Comparison of ENCODE assay signal across 9 cellular contexts in the genomic region with DNA sequence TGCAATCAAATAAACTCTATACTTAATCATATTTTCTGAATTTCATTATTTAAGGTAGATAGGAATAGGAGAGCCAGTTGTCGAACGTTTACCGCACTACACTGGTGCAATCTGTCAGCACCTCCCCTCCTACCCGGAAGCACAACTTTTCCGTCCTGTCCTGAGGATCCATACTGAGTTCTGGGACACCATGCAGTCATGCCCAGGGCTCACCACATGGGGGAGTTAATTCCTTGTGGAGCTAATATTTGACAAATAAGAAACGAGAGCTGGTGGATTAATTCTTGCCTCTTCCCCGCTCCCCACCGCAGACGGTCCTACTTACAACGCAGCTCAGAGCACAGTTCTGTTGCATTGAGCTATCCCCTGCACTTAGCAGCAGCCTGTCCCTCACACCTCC.
DNase-seq lines count a peak whose midpoint lies in the region; ATAC-seq and TF ChIP-seq lines count a peak whose summit lies in the region.
"Had no signal": no experiment of that assay in that cellular context is flagged by ENCODE, and none has a peak within 500 bp of the region (broad histone marks: within the 10 kb centered on the region; RNA-seq: fewer than 3 reads in every experiment).

No MANE protein-coding gene starts in this region.

- H3K36me3 ChIP-seq in PC-3 (ENCODE audit: low read depth, low read length) (no peaks in the 10 kb centered on the region), upper lobe of right lung (no peaks in the 10 kb centered on the region)

- peaks cover 7% of the 10 kb centered on the region for H3K4me1 Mint-ChIP-seq in glutamatergic neuron (ENCODE audit: low read depth, unreplicated experiment)

- H3K36me3 Mint-ChIP-seq in glutamatergic neuron (ENCODE audit: unreplicated experiment), result no peaks in the 10 kb centered on the region
- H3K36me3 Mint-ChIP-seq: stimulated activated effector memory CD8-positive, alpha-beta T cell treated with anti-CD3 and anti-CD28 coated beads, Interleukin-12 subunit alpha, Interleukin-12 subunit beta, amount 100 ng/mL, for 72 hours had no signal

- TF ChIP-seq CTCF in PC-3 (conservative IDR thresholded peaks at IDR 0.05; ENCODE audit: low read depth, low read length) (peak; percentile 48), glutamatergic neuron (IDR thresholded peaks at IDR 0.05; ENCODE audit: partially characterized antibody, unreplicated experiment) (peak; percentile 71), upper lobe of right lung (IDR thresholded peaks at IDR 0.05) (peak; percentile 47)

- H2AFZ ChIP-seq in PC-3 (ENCODE audit: low read length), result no peak overlapping the region

- no peak overlapping the region for H3K27ac ChIP-seq in PC-3 (ENCODE audit: low read length)
- H3K27ac ChIP-seq in upper lobe of right lung, result no peak overlapping the region

- POLR2A ChIA-PET in PC-3 (lab: Charles Lee; ENCODE audit: unreplicated experiment), result no interaction called here

- no peak overlapping the region for H3K27ac Mint-ChIP-seq in glutamatergic neuron (ENCODE audit: unreplicated experiment)
- H3K27ac Mint-ChIP-seq: stimulated activated effector memory CD8-positive, alpha-beta T cell treated with anti-CD3 and anti-CD28 coated beads, Interleukin-12 subunit alpha, Interleukin-12 subunit beta, amount 100 ng/mL, for 72 hours had no signal

- peaks cover 3% of the 10 kb centered on the region for H3K27me3 Mint-ChIP-seq in glutamatergic neuron (ENCODE audit: unreplicated experiment)

- no peaks in the 10 kb centered on the region for H3F3A ChIP-seq in PC-3 (ENCODE audit: low read length, unreplicated experiment)

- H3K9me2 ChIP-seq in PC-3 (replicated peaks; ENCODE audit: low read length), result no peaks in the 10 kb centered on the region

- no peaks in the 10 kb centered on the region for H4K20me1 ChIP-seq in PC-3 (ENCODE audit: low read length)

- DNase-seq in Right ventricle myocardium superior, result no peak
- DNase-seq in cardiac septum (ENCODE audit: low spot score), result no peak
- peak; percentile 29 for DNase-seq in PC-3
- DNase-seq in glutamatergic neuron, result peak; percentile 66
- no peak for DNase-seq in upper lobe of right lung
- DNase-seq in DMS114 treated with DMSO at 0.1 percent for 48 hours (lab: John Stamatoyannopoulos, UW; ENCODE audit: unreplicated experiment), result no peak

- H3K79me2 ChIP-seq in PC-3 (ENCODE audit: low read length), result no peaks in the 10 kb centered on the region

- intact Hi-C loops in Right ventricle myocardium superior (cut with DNase I) (no loop called here), cardiac septum (cut with DNase I) (loop anchor here (10.0 kb wide), 1 partner anchor 225 kb away; no protein-coding TSS in a partner anchor), PC-3 (cut with micrococcal nuclease) (no loop called here), upper lobe of right lung (cut with DNase I) (loop anchor here (5.0 kb wide), 1 partner anchor 148 kb away; no protein-coding TSS in a partner anchor)

- CTCF ChIA-PET in PC-3 (lab: Charles Lee), result no interaction called here

- peaks cover 64% of the 10 kb centered on the region for H3K27me3 ChIP-seq in PC-3 (ENCODE audit: low read length)
- H3K27me3 ChIP-seq in upper lobe of right lung, result no peaks in the 10 kb centered on the region

- no peak overlapping the region for H3K9ac ChIP-seq in PC-3 (ENCODE audit: low read length)

- H3K4me1 ChIP-seq in PC-3 (ENCODE audit: insufficient read depth, low read length) (no peaks in the 10 kb centered on the region), upper lobe of right lung (peaks cover 9% of the 10 kb centered on the region)

- H3K9me3 Mint-ChIP-seq in glutamatergic neuron (ENCODE audit: unreplicated experiment), result peaks cover 2% of the 10 kb centered on the region
- H3K9me3 Mint-ChIP-seq: stimulated activated effector memory CD8-positive, alpha-beta T cell treated with anti-CD3 and anti-CD28 coated beads, Interleukin-12 subunit alpha, Interleukin-12 subunit beta, amount 100 ng/mL, for 72 hours had no signal

- no TSS peak for BruUV-seq in PC-3 (replicated peaks; lab: Mats Ljungman, UMichigan)

- ATAC-seq in Right ventricle myocardium superior (ENCODE audit: poor library complexity) (peak; percentile 46), PC-3 (no peak), upper lobe of right lung (peak; percentile 67), HG03354 (IDR thresholded peaks at IDR 0.05; ENCODE audit: poor library complexity, severe bottlenecking, unreplicated experiment) (no peak), GM19351 (IDR thresholded peaks at IDR 0.05; ENCODE audit: unreplicated experiment) (no peak)
- ATAC-seq: stimulated activated effector memory CD8-positive, alpha-beta T cell treated with anti-CD3 and anti-CD28 coated beads, Interleukin-12 subunit alpha, Interleukin-12 subunit beta, amount 100 ng/mL, for 72 hours had no signal

- no peaks in the 10 kb centered on the region for H3K9me3 ChIP-seq in PC-3 (ENCODE audit: low read length)
- H3K9me3 ChIP-seq in upper lobe of right lung, result no peaks in the 10 kb centered on the region

- H3K4me3 Mint-ChIP-seq in glutamatergic neuron (ENCODE audit: unreplicated experiment), result no peak overlapping the region
- H3K4me3 Mint-ChIP-seq: stimulated activated effector memory CD8-positive, alpha-beta T cell treated with anti-CD3 and anti-CD28 coated beads, Interleukin-12 subunit alpha, Interleukin-12 subunit beta, amount 100 ng/mL, for 72 hours had no signal

- H3K4me3 ChIP-seq in PC-3 (ENCODE audit: low read length) (no peak overlapping the region), upper lobe of right lung (no peak overlapping the region)

- no peak overlapping the region for H3K4me2 ChIP-seq in PC-3 (ENCODE audit: low read length)

Comparison
In these comparisons a context has a peak if more than half of its experiments do, and no peak if none do; other contexts are left out.
1. intact Hi-C loops: an anchor here in cardiac septum (10.0 kb wide) and upper lobe of right lung (5.0 kb wide); none called in Right ventricle myocardium superior and PC-3.
2. ATAC-seq: peak in Right ventricle myocardium superior (single experiment) and upper lobe of right lung (single experiment); none in PC-3 (single experiment), HG03354 (single experiment) and GM19351 (single experiment).
3. DNase-seq: peak in PC-3 (single experiment) and glutamatergic neuron (single experiment); none in Right ventricle myocardium superior (single experiment), cardiac septum (single experiment), upper lobe of right lung (single experiment) and DMS114 treated with DMSO at 0.1 percent for 48 hours (single experiment).
4. Peak in every context shown above with its lines, with median percentiles within 50 percentile points of each other: CTCF ChIP-seq.